ENCODE assay signal across 8 cellular contexts in genomic region chr7:31373337-31374289, GRCh38. TPM values are rescaled to one million over a fixed set of nuclear protein-coding genes. Genes with fewer than 3 reads are reported as not detected.
A peak's percentile ranks its signal among the peaks of the same experiment; 100 is the strongest.
DNase-seq lines count a peak whose midpoint lies in the region; ATAC-seq and TF ChIP-seq lines count a peak whose summit lies in the region.

No MANE protein-coding gene starts in this region.

- H3K36me3 ChIP-seq in mammary epithelial cell (ENCODE audit: insufficient read depth, low read length) (no peaks in the 10 kb centered on the region), liver (ENCODE audit: control insufficient read depth in 4 of 4, insufficient read depth in 3 of 4, low read depth in 1 of 4, low read length in 3 of 4) (no peaks in the 10 kb centered on the region)

- H3K4me2 ChIP-seq in mammary epithelial cell (ENCODE audit: insufficient read depth, low read depth, low read length): no peak overlapping the region

- BruUV-seq in mammary epithelial cell (replicated peaks; lab: Mats Ljungman, UMichigan): no TSS peak

- H3K9ac ChIP-seq in mammary epithelial cell (ENCODE audit: insufficient read depth, low read length): no peak overlapping the region
- no peak overlapping the region for H3K9ac ChIP-seq in liver (ENCODE audit: low read depth in 1 of 2, low read length in 2 of 2)

- H2AFZ ChIP-seq in mammary epithelial cell (ENCODE audit: low read depth, low read length): no peak overlapping the region

- no peaks in the 10 kb centered on the region for H3K9me3 ChIP-seq in mammary epithelial cell (replicated peaks; ENCODE audit: insufficient read depth, low read length)
- H3K9me3 ChIP-seq in liver (ENCODE audit: control insufficient read depth in 4 of 4, low read length in 3 of 4): no peaks in the 10 kb centered on the region

- TF ChIP-seq RAD21 in liver (IDR thresholded peaks at IDR 0.05): peak; percentile 78 to 85

- POLR2A ChIA-PET in T-cell (lab: Charles Lee): no interaction called here

- dilution Hi-C loops in mammary epithelial cell (cut with HindIII; ENCODE audit: low sequenced_read_pairs): no loop called here

- H3K36me3 Mint-ChIP-seq in T-cell: no peaks in the 10 kb centered on the region

- peak; percentile 86 to 91 for TF ChIP-seq CTCF in mammary epithelial cell (conservative IDR thresholded peaks at IDR 0.05 in 1 of 2, IDR thresholded peaks at IDR 0.05 in 1 of 2; ENCODE audit: extremely low read depth in 1 of 2, insufficient read depth in 1 of 2, low read depth in 1 of 2, low read length in 2 of 2)
- peak; percentile 62 for TF ChIP-seq CTCF in liver (IDR thresholded peaks at IDR 0.05; ENCODE audit: low read depth, low read length, missing input control)

- no peak overlapping the region for H3K4me3 Mint-ChIP-seq in T-cell

- in situ Hi-C loops in mammary epithelial cell (cut with MboI; ENCODE audit: low sequenced_read_pairs in 2 of 2): loop anchor here (10.0 kb wide), 2 partner anchors 261 to 361 kb away; no protein-coding TSS in a partner anchor

- H3K4me3 ChIP-seq in mammary epithelial cell (replicated peaks in 1 of 3; ENCODE audit: insufficient read depth in 1 of 3, low read depth in 2 of 3, low read length in 3 of 3): no peak overlapping the region
- H3K4me3 ChIP-seq in liver (ENCODE audit: low read depth in 1 of 3, low read length in 3 of 3): no peak overlapping the region

- H3K4me1 ChIP-seq in mammary epithelial cell (ENCODE audit: insufficient read depth, low read length) (no peaks in the 10 kb centered on the region), liver (ENCODE audit: control insufficient read depth in 4 of 4, insufficient read depth in 4 of 4, low read length in 3 of 4) (no peaks in the 10 kb centered on the region)

- no peaks in the 10 kb centered on the region for H3K79me2 ChIP-seq in mammary epithelial cell (ENCODE audit: insufficient read depth, low read length)

- H3K27ac ChIP-seq in mammary epithelial cell (ENCODE audit: insufficient read depth, low read depth, low read length) (no peak overlapping the region), liver (ENCODE audit: low read depth in 1 of 2, low read length in 2 of 2) (no peak overlapping the region)

- ATAC-seq in GM19397 (IDR thresholded peaks at IDR 0.05; ENCODE audit: unreplicated experiment) (peak; percentile 75), HG03354 (IDR thresholded peaks at IDR 0.05; ENCODE audit: poor library complexity, severe bottlenecking, unreplicated experiment) (peak; percentile 82), T-cell (replicated peaks in 1 of 4) (no peak)

- peak; percentile 77 for DNase-seq in Daoy (ENCODE audit: low read depth)
- DNase-seq in NCI-H526 (lab: John Stamatoyannopoulos, UW): peak; percentile 52 to 81
- peak; percentile 47 for DNase-seq in mammary epithelial cell
- DNase-seq in T-cell: no peak
- no peak for DNase-seq in activated naive CD4-positive, alpha-beta T cell treated with anti-CD3 and anti-CD28 coated beads, Interleukin-2, amount 50 U/mL, for 16 hours

- peaks cover 0 to 8% of the 10 kb centered on the region in 2 donors for H3K27me3 Mint-ChIP-seq in T-cell

- CTCF ChIA-PET in mammary epithelial cell (lab: Charles Lee; ENCODE audit: low non-redundant PET): interaction anchor here (0.5 to 0.7 kb wide), 3 partner anchors 239 to 832 kb away, joined by 3 to 5 read pairs (median 3); no protein-coding TSS in a partner anchor
- CTCF ChIA-PET in T-cell (lab: Charles Lee): no interaction called here

- H3K27ac Mint-ChIP-seq in T-cell: no peak overlapping the region

- H4K20me1 ChIP-seq in mammary epithelial cell (ENCODE audit: insufficient read depth, low read length): no peaks in the 10 kb centered on the region

- intact Hi-C loops in mammary epithelial cell (cut with micrococcal nuclease): loop anchor here (1.0 to 5.0 kb wide), 7 partner anchors 70 to 829 kb away; no protein-coding TSS in a partner anchor

- no peaks in the 10 kb centered on the region for H3K4me1 Mint-ChIP-seq in T-cell

- 65% methylated on average over 12 of the region's 12 CpGs for WGBS in mammary epithelial cell (ENCODE audit: low coverage, missing lambda C conversion rate)
- WGBS in liver: 72% methylated on average over 12 of the region's 12 CpGs

- peaks cover 2% of the 10 kb centered on the region for H3K27me3 ChIP-seq in mammary epithelial cell (ENCODE audit: insufficient read depth, low read length)
- H3K27me3 ChIP-seq in liver (ENCODE audit: control insufficient read depth in 4 of 4, insufficient read depth in 4 of 4, low read length in 3 of 4): peaks cover 0 to 2% (median 0%) of the 10 kb centered on the region in 4 donors

- no peaks in the 10 kb centered on the region for H3K9me3 Mint-ChIP-seq in T-cell

TF ChIP-seq in liver, 16 proteins besides CTCF, POLR2A, EP300 and RAD21:
- TF ChIP-seq NR2F2 (IDR thresholded peaks at IDR 0.05) (no peak), EGR1 (IDR thresholded peaks at IDR 0.05; ENCODE audit: low read depth in 2 of 2) (no peak), JUND (IDR thresholded peaks at IDR 0.05) (no peak), ZBTB33 (IDR thresholded peaks at IDR 0.05) (no peak), YY1 (IDR thresholded peaks at IDR 0.05) (no peak), FOXA2 (IDR thresholded peaks at IDR 0.05) (no peak), FOXA1 (IDR thresholded peaks at IDR 0.05) (no peak), RXRA (IDR thresholded peaks at IDR 0.05) (no peak), SP1 (IDR thresholded peaks at IDR 0.05) (no peak), ATF3 (IDR thresholded peaks at IDR 0.05) (no peak), MAX (IDR thresholded peaks at IDR 0.05) (no peak), HNF4A (conservative IDR thresholded peaks at IDR 0.05) (no peak), TAF1 (conservative IDR thresholded peaks at IDR 0.05) (no peak), REST (IDR thresholded peaks at IDR 0.05) (no peak)

RNA-seq across cellular contexts. Expression of gene NEUROD6, which starts 33.1 kb away (rescaled TPM):
- not detected in 2 replicates for total RNA-seq in Daoy (2014; rRNA removed; shearing (Covaris generic))
- total RNA-seq in mammary epithelial cell: not detected
- not detected for polyA plus RNA-seq in mammary epithelial cell
- not detected for polyA minus RNA-seq in mammary epithelial cell
- total RNA-seq in liver: not detected
- polyA plus RNA-seq in liver: not detected
- total RNA-seq in T-cell: not detected

Comparison
In these comparisons a context has a peak if more than half of its experiments do, and no peak if none do; other contexts are left out.
1. DNase-seq: peak in Daoy (single experiment), NCI-H526 (2 of 2) and mammary epithelial cell (single experiment); none in T-cell (0 of 34) and activated naive CD4-positive, alpha-beta T cell treated with anti-CD3 and anti-CD28 coated beads, Interleukin-2, amount 50 U/mL, for 16 hours (single experiment).
2. ATAC-seq: peak in GM19397 (single experiment) and HG03354 (single experiment); none in T-cell (0 of 4).